In the genomic region with DNA sequence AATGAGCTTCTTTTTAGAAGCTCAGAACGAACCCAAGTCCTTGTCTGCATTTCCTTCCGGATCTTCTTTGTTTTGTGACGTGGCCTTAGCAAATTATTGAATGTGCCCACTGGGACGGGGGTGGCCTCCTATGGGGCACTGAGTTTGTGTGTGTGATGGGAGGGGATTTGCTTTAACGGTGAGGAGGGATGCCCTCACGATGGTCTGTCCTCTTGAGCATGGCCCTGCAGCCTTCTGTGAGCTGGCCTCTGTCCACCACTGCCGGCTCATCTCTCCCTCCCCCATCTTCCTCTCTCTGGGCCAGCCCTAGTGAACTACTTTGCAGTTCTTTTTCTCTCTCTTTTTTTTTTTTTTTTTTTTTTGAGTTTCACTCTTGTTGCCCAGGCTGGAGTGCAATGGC, we compare ENCODE assay signal across 10 cellular contexts.
DNase-seq lines count a peak whose midpoint lies in the region; ATAC-seq, FAIRE-seq and TF ChIP-seq lines count a peak whose summit lies in the region.
"Had no signal": no experiment of that assay in that cellular context is flagged by ENCODE, and none has a peak within 500 bp of the region (broad histone marks: within the 10 kb centered on the region; RNA-seq: fewer than 3 reads in every experiment).

No MANE protein-coding gene starts in this region.

- H2AK9ac ChIP-seq in IMR-90 (replicated peaks; ENCODE audit: low read depth, low read length, poor library complexity): peak overlapping the region; percentile 93

- intact Hi-C loops in IMR-90 (cut with micrococcal nuclease) (no loop called here), tibial artery (cut with DNase I; ENCODE audit: low total_unique reads) (no loop called here)

- CTCF ChIA-PET in IMR-90 (lab: Yijun Ruan, JAX) (no interaction called here), H1 (lab: Charles Lee; ENCODE audit: partially characterized antibody) (interaction anchor here (0.6 to 2.7 kb wide), 9 partner anchors 10 to 104 kb away, joined by 3 to 10 read pairs (median 3); no protein-coding TSS in a partner anchor)

- no peak for FAIRE-seq in H1 (lab: Jason Lieb, UNC)

- H3K4me1 ChIP-seq in IMR-90 (ENCODE audit: control insufficient read depth, insufficient read depth, low read length) (peaks cover 15% of the 10 kb centered on the region), H1 (replicated peaks in 1 of 4; ENCODE audit: control insufficient read depth in 3 of 4, insufficient read depth in 4 of 4, low read length in 3 of 4) (peaks cover 6 to 22% (median 8%) of the 10 kb centered on the region in 4 experiments), liver (ENCODE audit: control insufficient read depth in 4 of 4, insufficient read depth in 4 of 4, low read length in 3 of 4) (peaks cover 0 to 26% (median 15%) of the 10 kb centered on the region in 4 donors), tibial artery (no peaks in the 10 kb centered on the region)

- H4K8ac ChIP-seq in IMR-90 (ENCODE audit: low read depth in 2 of 2, low read length in 2 of 2) (peak overlapping the region; percentile 90 to 94), H1 (ENCODE audit: extremely low read depth, insufficient read depth, low read length) (no peak overlapping the region)

- 0% methylated on average over 1 of the region's 7 CpGs; no CpG with 5 or more reads in 1 of the 2 experiments for WGBS in IMR-90 (ENCODE audit: extremely low coverage in 2 of 2, insufficient read length in 1 of 2), 2 experiments
- WGBS in H1 (ENCODE audit: extremely low coverage in 1 of 2, insufficient coverage in 1 of 2, insufficient read length in 1 of 2, insufficient replicate concordance in 2 of 2, low coverage in 1 of 2, low lambda C conversion rate in 2 of 2, missing lambda C conversion rate in 1 of 2), 2 experiments: 44% methylated on average over 6 of the region's 7 CpGs; no CpG with 5 or more reads in 1 of the 2 experiments
- 59% methylated on average over 7 of the region's 7 CpGs for WGBS in liver

- H2BK5ac ChIP-seq in IMR-90 (ENCODE audit: low read depth, low read length, poor library complexity, severe bottlenecking) (peak overlapping the region; percentile 59), H1 (ENCODE audit: low read depth, low read length) (peak overlapping the region; percentile 95)

- H3K4me3 ChIP-seq in IMR-90 (ENCODE audit: insufficient read depth, low read depth, low read length) (no peak overlapping the region), H1 (ENCODE audit: extremely low read depth in 1 of 4, insufficient read depth in 2 of 4, low read depth in 3 of 4, low read length in 4 of 4) (peak overlapping the region in 2 of 4 experiments; percentile 42 to 48; a peak in 4 of 8 replicates), liver (ENCODE audit: low read depth in 1 of 3, low read length in 3 of 3) (no peak overlapping the region), tibial artery (peak overlapping the region in 1 of 2 donors; percentile 5)
- H3K4me3 ChIP-seq: HAP-1 had no signal

- H2AFZ ChIP-seq in IMR-90 (replicated peaks; ENCODE audit: low read length, poor library complexity) (peak overlapping the region; percentile 86), H1 (ENCODE audit: low read length) (0 out of 2 replicates have a peak overlapping the region, but pooled peaks have one; percentile 17)

- TF ChIP-seq POLR2A in IMR-90 (IDR thresholded peaks at IDR 0.05; ENCODE audit: low read depth, low read length) (no peak), H1 (IDR thresholded peaks at IDR 0.05; ENCODE audit: control extremely low read depth in 1 of 2, low read depth in 2 of 2, low read length in 2 of 2) (no peak)

- peak overlapping the region; percentile 85 for H2BK12ac ChIP-seq in H1 (ENCODE audit: low read depth, low read length)

- TF ChIP-seq RAD21 in IMR-90 (IDR thresholded peaks at IDR 0.05; ENCODE audit: low read length) (no peak), H1 (IDR thresholded peaks at IDR 0.05 in 1 of 2, conservative IDR thresholded peaks at IDR 0.05 in 1 of 2; ENCODE audit: low read depth in 2 of 2, low read length in 2 of 2) (no peak), liver (IDR thresholded peaks at IDR 0.05) (no peak)

- no peaks in the 10 kb centered on the region for H3K79me2 ChIP-seq in H1 (ENCODE audit: control insufficient read depth in 1 of 2, insufficient read depth in 2 of 2, low read length in 2 of 2)

- POLR2A ChIA-PET in IMR-90 (lab: Charles Lee; ENCODE audit: unreplicated experiment): no interaction called here
- POLR2A ChIA-PET in H1 (lab: Charles Lee; ENCODE audit: partially characterized antibody): interaction anchor here (0.6 to 1.1 kb wide), 6 partner anchors 9 to 213 kb away, joined by 3 to 5 read pairs (median 4); no protein-coding TSS in a partner anchor

- no peak for TF ChIP-seq EP300 in H1 (IDR thresholded peaks at IDR 0.05; ENCODE audit: borderline replicate concordance in 1 of 2, low read depth in 2 of 2, low read length in 2 of 2)

- H4K5ac ChIP-seq in IMR-90 (ENCODE audit: low read depth, low read length) (peak overlapping the region; percentile 3; the same call in 1 of the 2 replicates), H1 (ENCODE audit: insufficient read length, low read depth, low read length) (peak overlapping the region; percentile 15)

- H2AK5ac ChIP-seq in IMR-90 (ENCODE audit: low read depth, low read length): peak overlapping the region; percentile 82
- H2AK5ac ChIP-seq in H1 (ENCODE audit: low read depth, low read length): no peak overlapping the region

- ATAC-seq in IMR-90 (ENCODE audit: low read depth) (peak; percentile 67), HG03095 (IDR thresholded peaks at IDR 0.05; ENCODE audit: unreplicated experiment) (no peak), HG02623 (IDR thresholded peaks at IDR 0.05; ENCODE audit: unreplicated experiment) (no peak)

- H3K18ac ChIP-seq in IMR-90 (ENCODE audit: low read depth, low read length) (0 out of 2 replicates have a peak overlapping the region, but pooled peaks have one; percentile 0), H1 (ENCODE audit: extremely low read depth, low read length) (peak overlapping the region; percentile 92)

- in situ Hi-C loops in IMR-90 (cut with MboI; ENCODE audit: low sequenced_read_pairs): no loop called here

- H3K4ac ChIP-seq in IMR-90 (ENCODE audit: low read depth, low read length) (peak overlapping the region; percentile 86), H1 (replicated peaks; ENCODE audit: insufficient read length, low read depth, low read length) (no peak overlapping the region)

- no peaks in the 10 kb centered on the region for H3K27me3 ChIP-seq in IMR-90 (ENCODE audit: control insufficient read depth, insufficient read depth, low read length)
- H3K27me3 ChIP-seq in H1 (replicated peaks in 1 of 4; ENCODE audit: control insufficient read depth in 3 of 4, extremely low read depth in 1 of 4, insufficient read depth in 3 of 4, low read length in 3 of 4): no peaks in the 10 kb centered on the region
- H3K27me3 ChIP-seq in liver (ENCODE audit: control insufficient read depth in 4 of 4, insufficient read depth in 4 of 4, low read length in 3 of 4): no peaks in the 10 kb centered on the region
- no peaks in the 10 kb centered on the region for H3K27me3 ChIP-seq in tibial artery

- H3K14ac ChIP-seq in IMR-90 (replicated peaks; ENCODE audit: low read depth, low read length) (peak overlapping the region; percentile 69), H1 (ENCODE audit: insufficient read length) (no peak overlapping the region)

- H3K9me1 ChIP-seq in IMR-90 (ENCODE audit: insufficient read depth, low read length): peaks cover 20% of the 10 kb centered on the region

- peaks cover 6% of the 10 kb centered on the region; the same call in 1 of the 2 replicates for H3K23me2 ChIP-seq in H1 (ENCODE audit: low read depth, low read length)

- dilution Hi-C loops in IMR-90 (cut with HindIII; ENCODE audit: low sequenced_read_pairs, unreplicated experiment): no loop called here

- H3K27ac ChIP-seq in IMR-90 (ENCODE audit: insufficient read depth, low read length) (peak overlapping the region; percentile 72), H1 (ENCODE audit: low read depth, low read length) (peak overlapping the region; percentile 85; the same call in 1 of the 2 replicates), liver (ENCODE audit: low read depth in 1 of 2, low read length in 2 of 2) (peak overlapping the region; percentile 54 to 79), tibial artery (no peak overlapping the region)

- peaks cover 44% of the 10 kb centered on the region for H3K36me3 ChIP-seq in IMR-90 (ENCODE audit: control insufficient read depth, insufficient read depth, low read length)
- no peaks in the 10 kb centered on the region for H3K36me3 ChIP-seq in H1 (ENCODE audit: control insufficient read depth in 2 of 4, insufficient read depth in 4 of 4, low read length in 3 of 4)
- no peaks in the 10 kb centered on the region for H3K36me3 ChIP-seq in liver (ENCODE audit: control insufficient read depth in 4 of 4, insufficient read depth in 3 of 4, low read depth in 1 of 4, low read length in 3 of 4)
- no peaks in the 10 kb centered on the region for H3K36me3 ChIP-seq in tibial artery
- H3K36me3 ChIP-seq: HAP-1 had no signal

- peak overlapping the region; percentile 3; the same call in 1 of the 2 replicates for H3K9ac ChIP-seq in IMR-90 (ENCODE audit: low read depth, low read length)
- H3K9ac ChIP-seq in H1 (replicated peaks in 1 of 4; ENCODE audit: extremely low read depth in 1 of 4, low read depth in 3 of 4, low read length in 3 of 4): peak overlapping the region in 2 of 4 experiments; percentile 56 to 63; a peak in 2 of 7 replicates
- H3K9ac ChIP-seq in liver (ENCODE audit: low read depth in 1 of 2, low read length in 2 of 2): no peak overlapping the region

- H4K91ac ChIP-seq in IMR-90 (ENCODE audit: insufficient read depth, low read depth, low read length) (peak overlapping the region; percentile 95), H1 (replicated peaks; ENCODE audit: insufficient read length, low read length) (peak overlapping the region; percentile 32)

- H3K9me3 ChIP-seq in IMR-90 (ENCODE audit: control insufficient read depth, insufficient read depth, low read length) (no peaks in the 10 kb centered on the region), H1 (ENCODE audit: insufficient read depth in 2 of 2, low read depth in 1 of 2, low read length in 1 of 2) (no peaks in the 10 kb centered on the region), liver (ENCODE audit: control insufficient read depth in 4 of 4, low read length in 3 of 4) (no peaks in the 10 kb centered on the region), tibial artery (no peaks in the 10 kb centered on the region)
- H3K9me3 ChIP-seq: HAP-1 had no signal

- H2BK120ac ChIP-seq in IMR-90 (ENCODE audit: low read depth, low read length) (peak overlapping the region; percentile 81), H1 (replicated peaks; ENCODE audit: low read depth, low read length) (peak overlapping the region; percentile 52)

- H2BK15ac ChIP-seq in IMR-90 (ENCODE audit: low read depth, low read length): peak overlapping the region; percentile 52; the same call in 1 of the 3 replicates
- H2BK15ac ChIP-seq in H1 (ENCODE audit: low read length): peak overlapping the region; percentile 88; the same call in 1 of the 2 replicates

- DNase-seq in IMR-90 (peak; percentile 63), H1 (ENCODE audit: low read depth in 1 of 2, low spot score in 2 of 2) (no peak), tibial artery (peak; percentile 52 to 69), GM19240 (ENCODE audit: insufficient read length, low spot score) (no peak)
- no peak for DNase-seq in activated naive CD4-positive, alpha-beta T cell treated with Interleukin-2 at 50 U/mL for 16 hours
- DNase-seq: activated gamma-delta T cell had no signal

- H4K20me1 ChIP-seq in IMR-90 (ENCODE audit: insufficient read depth, low read length) (peaks cover 5% of the 10 kb centered on the region), H1 (replicated peaks in 1 of 2; ENCODE audit: control insufficient read depth in 1 of 2, insufficient read depth in 2 of 2, low read length in 2 of 2) (no peaks in the 10 kb centered on the region)

- H3K4me2 ChIP-seq in IMR-90 (ENCODE audit: low read depth, low read length) (peak overlapping the region; percentile 82), H1 (ENCODE audit: insufficient read depth in 1 of 2, low read depth in 2 of 2, low read length in 2 of 2) (peak overlapping the region; percentile 76 to 79)

- peak overlapping the region; percentile 61 for H3K23ac ChIP-seq in IMR-90 (ENCODE audit: low read depth, low read length)
- no peak overlapping the region for H3K23ac ChIP-seq in H1 (ENCODE audit: insufficient read length)

- no peak for TF ChIP-seq CTCF in IMR-90 (conservative IDR thresholded peaks at IDR 0.05; ENCODE audit: low read depth, low read length)
- TF ChIP-seq CTCF in H1 (IDR thresholded peaks at IDR 0.05; ENCODE audit: control extremely low read depth in 1 of 3, insufficient read depth in 1 of 3, low read depth in 1 of 3, low read length in 3 of 3): no peak
- no peak for TF ChIP-seq CTCF in liver (IDR thresholded peaks at IDR 0.05; ENCODE audit: low read depth, low read length, missing input control)
- no peak for TF ChIP-seq CTCF in tibial artery (IDR thresholded peaks at IDR 0.05)

- BruUV-seq in IMR-90 (replicated peaks; lab: Mats Ljungman, UMichigan): no TSS peak

- H2BK20ac ChIP-seq in IMR-90 (ENCODE audit: low read depth, low read length) (peak overlapping the region; percentile 91), H1 (ENCODE audit: low read length) (peak overlapping the region; percentile 86; the same call in 1 of the 2 replicates)

- H3K79me1 ChIP-seq in IMR-90 (ENCODE audit: low read depth in 1 of 2, low read length in 2 of 2) (peaks cover 0 to 13% of the 10 kb centered on the region in 2 experiments; a peak in 2 of 4 replicates), H1 (ENCODE audit: low read depth, low read length) (no peaks in the 10 kb centered on the region)

- H3K56ac ChIP-seq in IMR-90 (ENCODE audit: extremely low read depth, insufficient read depth, low read length) (peak overlapping the region; percentile 36), H1 (replicated peaks; ENCODE audit: insufficient read length, low read depth, low read length) (no peak overlapping the region)

Comparison
In these comparisons a context has a peak if more than half of its experiments do, and no peak if none do; other contexts are left out.
1. DNase-seq: peak in IMR-90 (single experiment) and tibial artery (2 of 2); none in H1 (0 of 2), GM19240 (single experiment) and activated naive CD4-positive, alpha-beta T cell treated with Interleukin-2 at 50 U/mL for 16 hours (single experiment).
2. H3K27ac ChIP-seq: peak in IMR-90 (single experiment), H1 (single experiment) and liver (2 of 2); none in tibial artery (0 of 2).